ENCODE assay signal across 28 cellular contexts in the genomic region with DNA sequence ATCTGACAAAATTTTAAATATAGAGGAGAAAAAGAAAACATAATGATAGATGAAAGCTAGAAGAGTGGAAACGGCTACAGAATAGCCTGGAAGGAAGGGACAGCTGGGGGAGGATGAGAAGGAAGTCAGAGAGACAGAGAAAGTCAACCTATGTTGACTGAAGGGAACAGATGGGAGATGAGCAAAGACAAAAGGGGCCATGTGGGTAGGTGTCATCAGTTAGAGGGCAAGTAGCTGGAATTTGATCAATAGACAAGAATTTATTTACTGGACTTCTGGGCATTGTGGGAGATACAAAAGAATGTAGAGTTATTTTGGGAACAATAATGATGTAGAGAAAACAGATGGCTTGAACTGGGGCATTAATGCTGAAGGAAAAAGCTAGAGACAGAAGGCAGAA.
"Had no signal": no experiment of that assay in that cellular context is flagged by ENCODE, and none has a peak within 500 bp of the region (broad histone marks: within the 10 kb centered on the region; RNA-seq: fewer than 3 reads in every experiment).

No MANE protein-coding gene starts in this region.

- H2AFZ ChIP-seq: hepatocyte had no signal

- H3K36me3 ChIP-seq: left ventricle myocardium inferior, pancreas, prostate gland, tibial nerve, upper lobe of left lung, vagina had no signal

- ATAC-seq: mucosa of descending colon; natural killer cell; pancreas; right cardiac atrium; sciatic nerve; stimulated activated memory B cell treated with anti-CD40 and anti-IgM and Interleukin-4, amounts not matched to agents 10 μg/mL and 1 μg/mL and 100 μg/mL, for 72 hours; stimulated activated naive CD8-positive, alpha-beta T cell treated with anti-CD3 and anti-CD28 coated beads, Interleukin-15, amount 100 ng/mL, for 72 hours had no signal

- H3K79me2 ChIP-seq: hepatocyte had no signal

- H3K4me3 Mint-ChIP-seq: naive B cell; natural killer cell; neural crest cell; stimulated activated memory B cell treated with anti-CD40 and anti-IgM and Interleukin-4, amounts not matched to agents 10 μg/mL and 1 μg/mL and 100 μg/mL, for 72 hours; stimulated activated naive CD8-positive, alpha-beta T cell treated with anti-CD3 and anti-CD28 coated beads, Interleukin-15, amount 100 ng/mL, for 72 hours had no signal

- H3K4me2 ChIP-seq: hepatocyte, smooth muscle cell had no signal

- H3K4me1 Mint-ChIP-seq: naive B cell; natural killer cell; stimulated activated memory B cell treated with anti-CD40 and anti-IgM and Interleukin-4, amounts not matched to agents 10 μg/mL and 1 μg/mL and 100 μg/mL, for 72 hours; stimulated activated naive CD8-positive, alpha-beta T cell treated with anti-CD3 and anti-CD28 coated beads, Interleukin-15, amount 100 ng/mL, for 72 hours had no signal

- H3K36me3 Mint-ChIP-seq: naive B cell; natural killer cell; stimulated activated memory B cell treated with anti-CD40 and anti-IgM and Interleukin-4, amounts not matched to agents 10 μg/mL and 1 μg/mL and 100 μg/mL, for 72 hours had no signal

- H3K27ac ChIP-seq: hepatocyte, left ventricle myocardium inferior, pancreas, prostate gland, tibial nerve, upper lobe of left lung, vagina had no signal

- H3K4me3 ChIP-seq: hepatocyte, left ventricle myocardium inferior, lung, mucosa of descending colon, pancreas, prostate gland, smooth muscle cell, tibial nerve, upper lobe of left lung, vagina had no signal

- H3K4me1 ChIP-seq: left ventricle myocardium inferior, pancreas, prostate gland, tibial nerve, vagina had no signal

- H3K9me3 ChIP-seq: pancreas, prostate gland, vagina had no signal

- DNase-seq: islet precursor cell; left ventricle myocardium inferior; midbrain; mucosa of descending colon; naive B cell; natural killer cell; nucleus accumbens; pancreas; posterior cingulate gyrus; retina; right cardiac atrium; stimulated activated CD4-positive, alpha-beta T cell treated with anti-CD3 and anti-CD28 coated beads, Interleukin-1b, Interleukin-23, amount 100 ng/mL, for 48 hours; stimulated activated CD4-positive, alpha-beta T cell treated with anti-CD3 and anti-CD28 coated beads, Interleukin-2, amount 100 ng/mL, for 48 hours; stimulated activated CD4-positive, alpha-beta T cell treated with anti-CD3 and anti-CD28 coated beads, Interleukin-4, amount 100 ng/mL, for 4 hours; stimulated activated CD8-positive, alpha-beta memory T cell treated with anti-CD3 and anti-CD28 coated beads, Interleukin-4, amount 100 ng/mL, for 48 hours; stimulated activated naive CD4-positive, alpha-beta T cell treated with Interleukin-2 at 50 U/mL for 16 hours; stimulated activated naive CD8-positive, alpha-beta T cell treated with anti-CD3 and anti-CD28 coated beads, Interleukin-15, amount 100 ng/mL, for 72 hours; substantia nigra; upper lobe of left lung had no signal

- H3K27ac Mint-ChIP-seq: naive B cell; natural killer cell; stimulated activated memory B cell treated with anti-CD40 and anti-IgM and Interleukin-4, amounts not matched to agents 10 μg/mL and 1 μg/mL and 100 μg/mL, for 72 hours; stimulated activated naive CD8-positive, alpha-beta T cell treated with anti-CD3 and anti-CD28 coated beads, Interleukin-15, amount 100 ng/mL, for 72 hours had no signal

- H3K27me3 ChIP-seq: hepatocyte, pancreas, tibial nerve, upper lobe of left lung, vagina had no signal
